Comparison of ENCODE assay signal across 11 cellular contexts in genomic region chrX:151958101-151958500, GRCh38. TPM values are rescaled to one million over a fixed set of nuclear protein-coding genes. Genes with fewer than 3 reads are reported as not detected.
"Had no signal": no experiment of that assay in that cellular context is flagged by ENCODE, and none has a peak within 500 bp of the region (broad histone marks: within the 10 kb centered on the region; RNA-seq: fewer than 3 reads in every experiment).

No MANE protein-coding gene starts in this region.

- H3K4me2 ChIP-seq: GM23338 had no signal

- H3K4me3 ChIP-seq: GM23248, GM23338, HAP-1 had no signal

- H2AFZ ChIP-seq: GM23248, GM23338 had no signal

- H3K4me3 Mint-ChIP-seq: GM23338, H9, HFFc6 had no signal

- H3K9me3 ChIP-seq: HAP-1 had no signal

- DNase-seq: GM23248, GOT3, H7, H9, HCEC 1CT, HFFc6 had no signal

- H3K27ac ChIP-seq: GM23248 had no signal

- H3K4me1 Mint-ChIP-seq: GM23338, H9 had no signal

- FAIRE-seq: H1, H54 had no signal

- H3K36me3 ChIP-seq: HAP-1 had no signal

- H3K9ac ChIP-seq: GM23248 had no signal

- H3K27ac Mint-ChIP-seq: GM23338, H9, HFFc6 had no signal

- H3K4me1 ChIP-seq: HAP-1 had no signal

RNA-seq across cellular contexts. Expression of gene MAGEA4, which starts 45.4 kb away (rescaled TPM):
- total RNA-seq: GM23248, H4, HFFc6 had no signal
- polyA plus RNA-seq: GM23248 had no signal
